Comparison of ENCODE assay signal across 5 cellular contexts in the genomic region with DNA sequence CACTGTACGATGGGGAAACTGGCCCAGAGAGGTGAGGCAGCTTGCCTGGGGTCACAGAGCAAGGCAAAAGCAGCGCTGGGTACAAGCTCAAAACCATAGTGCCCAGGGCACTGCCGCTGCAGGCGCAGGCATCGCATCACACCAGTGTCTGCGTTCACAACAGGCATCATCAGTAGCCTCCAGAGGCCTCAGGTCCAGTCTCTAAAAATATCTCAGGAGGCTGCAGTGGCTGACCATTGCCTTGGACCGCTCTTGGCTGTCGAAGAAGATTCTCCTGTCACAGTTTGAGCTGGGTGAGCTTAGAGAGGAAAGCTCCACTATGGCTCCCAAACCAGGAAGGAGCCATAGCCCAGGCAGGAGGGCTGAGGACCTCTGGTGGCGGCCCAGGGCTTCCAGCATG. TPM values are rescaled to one million over a fixed set of nuclear protein-coding genes. Genes with fewer than 3 reads are reported as not detected.
"Had no signal": no experiment of that assay in that cellular context is flagged by ENCODE, and none has a peak within 500 bp of the region (broad histone marks: within the 10 kb centered on the region; RNA-seq: fewer than 3 reads in every experiment).

No MANE protein-coding gene starts in this region.

RNA-seq across cellular contexts. Expression of gene IQSEC3, which starts 51.2 kb away (rescaled TPM):
- total RNA-seq: GM23248, H4, HepG2, HT1080 had no signal
- polyA plus RNA-seq: GM23248, HepG2, IgD-negative memory B cell had no signal
